Comparison of ENCODE assay signal across 25 cellular contexts in genomic region chrX:80174925-80175574, GRCh38.
DNase-seq lines count a peak whose midpoint lies in the region; ATAC-seq and TF ChIP-seq lines count a peak whose summit lies in the region.
"Had no signal": no experiment of that assay in that cellular context is flagged by ENCODE, and none has a peak within 500 bp of the region (broad histone marks: within the 10 kb centered on the region; RNA-seq: fewer than 3 reads in every experiment).

No MANE protein-coding gene starts in this region.

- no peak for TF ChIP-seq CTCF in fibroblast of pulmonary artery (IDR thresholded peaks at IDR 0.05; ENCODE audit: low read length, missing control alignments)
- TF ChIP-seq CTCF in testis (IDR thresholded peaks at IDR 0.05), result no peak

- no peak for TF ChIP-seq POLR2A in testis (IDR thresholded peaks at IDR 0.05)

- no peaks in the 10 kb centered on the region for H3K4me1 ChIP-seq in testis
- H3K4me1 ChIP-seq: HAP-1 had no signal

- H3K9me3 ChIP-seq in testis, result no peaks in the 10 kb centered on the region
- H3K9me3 ChIP-seq: HAP-1 had no signal

- H3K27ac ChIP-seq in testis, result peak overlapping the region in 1 of 2 donors; percentile 31
- H3K27ac ChIP-seq: RWPE1, VCaP had no signal

- DNase-seq in RPMI7951 (ENCODE audit: low read depth) (peak; percentile 26), fibroblast of pulmonary artery (ENCODE audit: low read depth) (peak; percentile 1), kidney tubule cell (ENCODE audit: low spot score) (peak; percentile 2), testis (peak; percentile 71), NCI-H2196 treated with DMSO at 0.1 percent for 48 hours (lab: John Stamatoyannopoulos, UW; ENCODE audit: unreplicated experiment) (no peak), activated gamma-delta T cell (lab: John Stamatoyannopoulos, UW) (no peak)
- DNase-seq: activated CD4-positive, alpha-beta T cell treated with anti-CD3 and anti-CD28 coated beads, Interleukin-2, amount 10 ng/mL, durations not matched to agents 7 days and 5 days; activated naive CD4-positive, alpha-beta T cell treated with anti-CD3 and anti-CD28 coated beads for 36 hours; activated T-cell treated with anti-CD3 and anti-CD28 coated beads, Interleukin-2, amount 50 U/mL, for 72 hours; cerebellar nuclear complex; effector CD4-positive, alpha-beta T cell; EL; islet precursor cell; NCI-H1092 treated with DMSO at 0.1 percent for 48 hours; NCI-H187 treated with DMSO at 0.1 percent for 48 hours; NCI-H2227 treated with DMSO at 0.1 percent for 48 hours; NCI-H748 treated with DMSO at 0.1 percent for 48 hours; stimulated activated CD4-positive, alpha-beta T cell treated with anti-CD3 and anti-CD28 coated beads, Interleukin-2, amount 100 ng/mL, for 48 hours; stimulated activated naive B cell treated with anti-CD40 and anti-IgM and Interleukin-4, amounts not matched to agents 10 μg/mL and 1 μg/mL and 100 μg/mL, for 72 hours had no signal

- H3K4me3 ChIP-seq in fibroblast of pulmonary artery (replicated peaks; ENCODE audit: low read depth, low read length) (no peak overlapping the region), testis (no peak overlapping the region)
- H3K4me3 ChIP-seq: HAP-1, smooth muscle cell had no signal

- H3K36me3 ChIP-seq in testis (ENCODE audit: low read depth, missing control alignments), result no peaks in the 10 kb centered on the region
- H3K36me3 ChIP-seq: HAP-1 had no signal

- WGBS in testis, 2 donors, result 75 to 77% methylated on average over 3 of the region's 3 CpGs

- H3K27me3 ChIP-seq in testis, result no peaks in the 10 kb centered on the region

- intact Hi-C loops in testis (cut with DNase I; ENCODE audit: low total_unique reads), result no loop called here

- no peak for ATAC-seq in GM21447 (IDR thresholded peaks at IDR 0.05; ENCODE audit: unreplicated experiment)
- no peak for ATAC-seq in GM21526 (IDR thresholded peaks at IDR 0.05; ENCODE audit: low FRiP score, unreplicated experiment)
- ATAC-seq: activated T-cell treated with anti-CD3 and anti-CD28 coated beads, Interleukin-2, amount 50 U/mL, for 72 hours; stimulated activated naive B cell treated with anti-CD40 and anti-IgM and Interleukin-4, amounts not matched to agents 10 μg/mL and 1 μg/mL and 100 μg/mL, for 72 hours had no signal

Comparison
In these comparisons a context has a peak if more than half of its experiments do, and no peak if none do; other contexts are left out.
1. DNase-seq: peak in RPMI7951 (single experiment), fibroblast of pulmonary artery (single experiment), kidney tubule cell (single experiment) and testis (single experiment); none in NCI-H2196 treated with DMSO at 0.1 percent for 48 hours (single experiment) and activated gamma-delta T cell (single experiment).